In the genomic region with DNA sequence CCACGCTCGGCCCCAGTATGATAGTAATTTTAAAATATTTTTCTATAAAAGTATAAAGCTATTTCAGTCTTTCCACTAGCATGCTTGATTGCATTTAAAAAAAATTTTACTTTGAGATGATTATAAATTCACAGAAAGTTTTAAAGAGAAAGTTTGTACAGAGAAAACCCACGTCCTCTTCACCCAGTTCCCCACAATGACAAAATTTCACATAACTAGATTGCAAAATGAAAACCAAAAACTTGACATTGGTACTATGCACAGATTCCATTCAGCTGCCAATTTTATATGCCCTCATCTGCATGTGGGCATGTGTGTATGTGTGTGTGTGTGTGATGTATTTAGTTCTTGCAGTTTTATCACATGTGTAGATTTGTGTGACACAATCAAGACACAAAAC, we compare ENCODE assay signal across 39 cellular contexts. TPM values are rescaled to one million over a fixed set of nuclear protein-coding genes. Genes with fewer than 3 reads are reported as not detected.
"Had no signal": no experiment of that assay in that cellular context is flagged by ENCODE, and none has a peak within 500 bp of the region (broad histone marks: within the 10 kb centered on the region; RNA-seq: fewer than 3 reads in every experiment).

No MANE protein-coding gene starts in this region.

- H3K9ac ChIP-seq: KMS-11 had no signal

- DNase-seq: Karpas-422, Kasumi-1, MG63, MM.1S, MV-4-11, NCI-H1048, NCI-H1092, NCI-H1092 treated with DMSO at 0.1 percent for 48 hours, NCI-H1105, NCI-H1105 treated with DMSO at 0.1 percent for 48 hours, NCI-H1417, NCI-H1417 treated with DMSO at 0.1 percent for 48 hours, NCI-H1436, NCI-H1436 treated with DMSO at 0.1 percent for 48 hours, NCI-H146, NCI-H1694, NCI-H1694 treated with DMSO at 0.1 percent for 48 hours, NCI-H187, NCI-H187 treated with DMSO at 0.1 percent for 48 hours, NCI-H1930, NCI-H2029, NCI-H2029 treated with DMSO at 0.1 percent for 48 hours, NCI-H2081, NCI-H2081 treated with DMSO at 0.1 percent for 48 hours, NCI-H2107, NCI-H2171, NCI-H2171 treated with DMSO at 0.1 percent for 48 hours, NCI-H2227 treated with DMSO at 0.1 percent for 48 hours, NCI-H226, NCI-H345, NCI-H446, NCI-H446 treated with DMSO at 0.1 percent for 48 hours, NCI-H510A, NCI-H510A treated with DMSO at 0.1 percent for 48 hours had no signal

- H3K4me3 ChIP-seq: MG63 had no signal

- H3K9me3 ChIP-seq: MG63 had no signal

- H3K4me2 ChIP-seq: KMS-11 had no signal

- H3K36me3 ChIP-seq: MG63 had no signal

- H3K27ac ChIP-seq: KMS-11 had no signal

RNA-seq across cellular contexts. Expression of gene BARHL1, which starts 57.1 kb away (rescaled TPM):
- total RNA-seq: LHCN-M2, M059J, MCF 10A, NCI-H460 had no signal
